ENCODE assay signal across 9 cellular contexts in the genomic region with DNA sequence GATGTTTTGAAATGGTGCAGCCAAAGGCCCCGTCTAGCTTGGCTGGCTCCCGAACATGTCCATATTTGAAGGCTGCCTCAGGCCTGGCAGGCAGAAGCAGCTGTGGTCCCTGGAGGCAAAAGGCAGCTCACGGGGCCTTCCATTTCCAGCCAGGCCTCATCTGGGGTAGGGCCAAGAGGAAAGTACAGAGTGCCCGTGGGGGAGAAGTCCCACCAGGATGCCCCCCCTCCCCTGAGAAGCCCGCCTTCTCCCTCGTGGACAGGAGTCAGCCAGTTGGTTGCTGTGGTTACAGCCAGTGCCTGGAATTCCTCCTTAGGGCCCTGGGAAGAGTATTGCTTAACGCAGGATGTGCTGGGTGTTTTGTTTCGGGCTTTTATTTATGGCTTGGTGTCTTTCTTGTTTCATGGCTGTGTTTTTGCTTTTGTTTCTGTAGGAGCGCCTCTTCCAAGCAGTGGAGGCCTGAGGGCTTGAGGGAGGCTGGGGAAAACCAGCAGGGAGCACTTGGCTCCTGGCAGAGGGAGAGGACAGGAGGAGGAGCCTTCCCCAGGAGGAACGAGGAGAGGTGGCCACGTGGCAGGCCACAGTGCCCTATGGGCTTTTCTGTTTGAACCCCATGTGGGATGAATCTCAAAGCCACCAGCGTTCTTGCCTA. TPM values are rescaled to one million over a fixed set of nuclear protein-coding genes. Genes with fewer than 3 reads are reported as not detected.
DNase-seq lines count a peak whose midpoint lies in the region; ATAC-seq, FAIRE-seq and TF ChIP-seq lines count a peak whose summit lies in the region.
"Had no signal": no experiment of that assay in that cellular context is flagged by ENCODE, and none has a peak within 500 bp of the region (broad histone marks: within the 10 kb centered on the region; RNA-seq: fewer than 3 reads in every experiment).

No MANE protein-coding gene starts in this region.

- H3K4me1 Mint-ChIP-seq in activated CD8-positive, alpha-beta T cell treated with anti-CD3 and anti-CD28 coated beads, Interleukin-2, amount 10 ng/mL, durations not matched to agents 7 days and 5 days (ENCODE audit: low read depth), result no peaks in the 10 kb centered on the region
- no peaks in the 10 kb centered on the region for H3K4me1 Mint-ChIP-seq in activated CD4-positive, alpha-beta T cell treated with anti-CD3 and anti-CD28 coated beads, Interleukin-2, amount 10 ng/mL, durations not matched to agents 24 days and 14 days
- H3K4me1 Mint-ChIP-seq: IgD-negative memory B cell had no signal

- FAIRE-seq in HepG2 (lab: Jason Lieb, UNC), result no peak

- H3K9me3 Mint-ChIP-seq in activated CD8-positive, alpha-beta T cell treated with anti-CD3 and anti-CD28 coated beads, Interleukin-2, amount 10 ng/mL, durations not matched to agents 7 days and 5 days (ENCODE audit: insufficient read depth), result no peaks in the 10 kb centered on the region
- no peaks in the 10 kb centered on the region for H3K9me3 Mint-ChIP-seq in activated CD4-positive, alpha-beta T cell treated with anti-CD3 and anti-CD28 coated beads, Interleukin-2, amount 10 ng/mL, durations not matched to agents 24 days and 14 days
- H3K9me3 Mint-ChIP-seq: IgD-negative memory B cell had no signal

- POLR2A ChIA-PET in HepG2 (lab: Yijun Ruan, JAX), result interaction anchor here (1.8 to 2.1 kb wide), 2 partner anchors 21 to 39 kb away, joined by 5 to 7 read pairs; no protein-coding TSS in a partner anchor
- POLR2A ChIA-PET in activated CD8-positive, alpha-beta T cell treated with anti-CD3 and anti-CD28 coated beads, Interleukin-2, amount 10 ng/mL, durations not matched to agents 7 days and 5 days (lab: Charles Lee), result no interaction called here

- CTCF ChIA-PET in HepG2 (lab: Yijun Ruan, JAX; ENCODE audit: low intra/inter-chr PET ratio, low total read pairs), result no interaction called here
- CTCF ChIA-PET in activated CD8-positive, alpha-beta T cell treated with anti-CD3 and anti-CD28 coated beads, Interleukin-2, amount 10 ng/mL, durations not matched to agents 7 days and 5 days (lab: Charles Lee), result interaction anchor here (1.3 kb wide), 1 partner anchor 39 kb away, joined by 3 read pairs; no protein-coding TSS in a partner anchor

- intact Hi-C loops in HepG2 (cut with micrococcal nuclease; ENCODE audit: unreplicated experiment), result no loop called here
- intact Hi-C loops in activated CD4-positive, alpha-beta T cell treated with anti-CD3 and anti-CD28 coated beads, Interleukin-2, amount 10 ng/mL, durations not matched to agents 24 days and 14 days (cut with micrococcal nuclease), result no loop called here

- H3K9me3 ChIP-seq in HepG2 (ENCODE audit: low read length), result no peaks in the 10 kb centered on the region

- BruUV-seq in HepG2 (replicated peaks; lab: Mats Ljungman, UMichigan), result no TSS peak

- peaks cover 47% of the 10 kb centered on the region for H3K4me1 ChIP-seq in HepG2 (ENCODE audit: insufficient read depth, low read length)

- no peak for TF ChIP-seq EP300 in HepG2 (IDR thresholded peaks at IDR 0.05; ENCODE audit: low read depth in 2 of 2, low read length in 2 of 2)
- TF ChIP-seq EP300 in HepG2 (CRISPR knock-in tag; IDR thresholded peaks at IDR 0.05; ENCODE audit: borderline replicate concordance), result no peak

- H3K27ac Mint-ChIP-seq in activated CD8-positive, alpha-beta T cell treated with anti-CD3 and anti-CD28 coated beads, Interleukin-2, amount 10 ng/mL, durations not matched to agents 7 days and 5 days, result no peak overlapping the region
- H3K27ac Mint-ChIP-seq in activated CD4-positive, alpha-beta T cell treated with anti-CD3 and anti-CD28 coated beads, Interleukin-2, amount 10 ng/mL, durations not matched to agents 24 days and 14 days, result no peak overlapping the region

- no peak overlapping the region for H3K4me3 Mint-ChIP-seq in activated CD8-positive, alpha-beta T cell treated with anti-CD3 and anti-CD28 coated beads, Interleukin-2, amount 10 ng/mL, durations not matched to agents 7 days and 5 days
- no peak overlapping the region for H3K4me3 Mint-ChIP-seq in activated CD4-positive, alpha-beta T cell treated with anti-CD3 and anti-CD28 coated beads, Interleukin-2, amount 10 ng/mL, durations not matched to agents 24 days and 14 days
- H3K4me3 Mint-ChIP-seq: IgD-negative memory B cell had no signal

- no peaks in the 10 kb centered on the region for H3K27me3 Mint-ChIP-seq in activated CD8-positive, alpha-beta T cell treated with anti-CD3 and anti-CD28 coated beads, Interleukin-2, amount 10 ng/mL, durations not matched to agents 7 days and 5 days (ENCODE audit: low read depth)
- no peaks in the 10 kb centered on the region for H3K27me3 Mint-ChIP-seq in activated CD4-positive, alpha-beta T cell treated with anti-CD3 and anti-CD28 coated beads, Interleukin-2, amount 10 ng/mL, durations not matched to agents 24 days and 14 days

- no peak overlapping the region for H3K4me3 ChIP-seq in HepG2 (replicated peaks in 1 of 3; ENCODE audit: insufficient read depth in 1 of 3, low read depth in 2 of 3, low read length in 3 of 3)

- no peak for ATAC-seq in HepG2
- no peak for ATAC-seq in activated CD8-positive, alpha-beta T cell treated with anti-CD3 and anti-CD28 coated beads, Interleukin-2, amount 10 ng/mL, durations not matched to agents 7 days and 5 days

- H3K4me2 ChIP-seq in HepG2 (ENCODE audit: low read depth, low read length), result no peak overlapping the region

- TF ChIP-seq CTCF in HepG2 (CRISPR knock-in tag; IDR thresholded peaks at IDR 0.05), result no peak

- H3K36me3 ChIP-seq in HepG2 (replicated peaks in 1 of 2; ENCODE audit: control insufficient read depth in 1 of 2, insufficient read depth in 2 of 2, low read length in 2 of 2), result peaks cover 16 to 42% of the 10 kb centered on the region in 2 experiments; a peak in 4 of 5 replicates

- no peak for TF ChIP-seq POLR2A in HepG2 (IDR thresholded peaks at IDR 0.05; ENCODE audit: insufficient read depth in 1 of 2, low read depth in 2 of 2, low read length in 2 of 2)

- peak overlapping the region; percentile 20; the same call in 1 of the 2 replicates for H3K9ac ChIP-seq in HepG2 (ENCODE audit: insufficient read depth, low read depth, low read length)

- 69% methylated on average over 9 of the region's 12 CpGs for WGBS in HepG2 (ENCODE audit: low lambda C conversion rate)

- no peaks in the 10 kb centered on the region for H3K36me3 Mint-ChIP-seq in activated CD8-positive, alpha-beta T cell treated with anti-CD3 and anti-CD28 coated beads, Interleukin-2, amount 10 ng/mL, durations not matched to agents 7 days and 5 days (ENCODE audit: low read depth)
- H3K36me3 Mint-ChIP-seq in activated CD4-positive, alpha-beta T cell treated with anti-CD3 and anti-CD28 coated beads, Interleukin-2, amount 10 ng/mL, durations not matched to agents 24 days and 14 days (ENCODE audit: low read depth), result no peaks in the 10 kb centered on the region
- H3K36me3 Mint-ChIP-seq: IgD-negative memory B cell had no signal

- DNase-seq in M059J (ENCODE audit: low read depth) (peak; percentile 95), dermis blood vessel endothelial cell (peak; percentile 80), HepG2 (ENCODE audit: low spot score) (no peak), substantia nigra (lab: John Stamatoyannopoulos, UW) (peak in 44 of 49 donors; percentile 37 to 88 (median 68)), LoVo (ENCODE audit: low spot score) (no peak), COLO668 (lab: John Stamatoyannopoulos, UW; ENCODE audit: unreplicated experiment) (no peak)
- DNase-seq in activated CD8-positive, alpha-beta T cell treated with anti-CD3 and anti-CD28 coated beads, Interleukin-2, amount 10 ng/mL, durations not matched to agents 7 days and 5 days, result no peak
- DNase-seq in activated CD4-positive, alpha-beta T cell treated with anti-CD3 and anti-CD28 coated beads, Interleukin-2, amount 10 ng/mL, durations not matched to agents 24 days and 14 days, result no peak

- no peak for TF ChIP-seq RAD21 in HepG2 (CRISPR knock-in tag; IDR thresholded peaks at IDR 0.05)

- no peaks in the 10 kb centered on the region for H3K79me2 ChIP-seq in HepG2 (ENCODE audit: insufficient read depth, low read length)

- H3K27ac ChIP-seq in HepG2 (ENCODE audit: extremely low read length, insufficient read depth, low read length) (peak overlapping the region; percentile 65), substantia nigra (ENCODE audit: low read depth, low read length, poor library complexity, severe bottlenecking) (peak overlapping the region; percentile 98)

- in situ Hi-C loops in HepG2 (cut with HindIII; ENCODE audit: extremely low pct_ligation_motif_present, low pct_unique_long_range_greater_than_20kb), result no loop called here

- H3K27me3 ChIP-seq in HepG2 (ENCODE audit: control insufficient read depth in 1 of 2, insufficient read depth in 2 of 2, low read length in 2 of 2), result no peaks in the 10 kb centered on the region

- no peaks in the 10 kb centered on the region for H4K20me1 ChIP-seq in HepG2 (ENCODE audit: insufficient read depth, low read length)

- no peak overlapping the region for H2AFZ ChIP-seq in HepG2 (ENCODE audit: low read length)

RNA-seq across cellular contexts. Expression of a gene that starts 45.4 kb away (rescaled TPM):
- 12.3 and 22.4 TPM in 2 replicates for total RNA-seq in M059J (2014; rRNA removed; shearing (Covaris generic))
- total RNA-seq in dermis blood vessel endothelial cell (7.0 TPM in 2 replicates), HepG2 (2016; rRNA removed; fragmentation: Illumina TruSeq; extraction: Trizol) (13.4 and 18.7 TPM in 2 replicates)
- total RNA-seq in HepG2 (2016; cell fraction: cytosol; rRNA removed; fragmentation: Illumina TruSeq; extraction: Trizol; ENCODE audit: low read depth), result 1.8 and 1.9 TPM in 2 replicates
- total RNA-seq in HepG2 (2016; cell fraction: insoluble cytoplasmic fraction; rRNA removed; fragmentation: Illumina TruSeq; extraction: Trizol), result 12.3 and 17.7 TPM in 2 replicates
- 7.4 and 7.7 TPM in 2 replicates for total RNA-seq in HepG2 (2016; cell fraction: membrane; rRNA removed; fragmentation: Illumina TruSeq; extraction: Trizol)
- 18.2 and 22.8 TPM in 2 replicates for total RNA-seq in HepG2 (2016; cell fraction: nucleus; rRNA removed; fragmentation: Illumina TruSeq; extraction: Trizol)
- polyA plus RNA-seq in HepG2 (2011; rRNA removed), result 7.2 and 8.1 TPM in 2 replicates
- 6.1 and 6.3 TPM in 2 replicates for polyA plus RNA-seq in HepG2 (2011; cell fraction: cytosol; rRNA removed)
- polyA plus RNA-seq in HepG2 (2011; cell fraction: nucleus; rRNA removed), result 9.2 and 10.1 TPM in 2 replicates
- 4.5 and 6.1 TPM in 2 replicates for polyA plus RNA-seq in HepG2 (2012)
- polyA plus RNA-seq in HepG2 (2016; cell fraction: cytosol; fragmentation: Illumina TruSeq; extraction: Trizol; ENCODE audit: low read depth), result 1.2 and 1.3 TPM in 2 replicates
- polyA plus RNA-seq in HepG2 (2016; cell fraction: insoluble cytoplasmic fraction; fragmentation: Illumina TruSeq; extraction: Trizol; ENCODE audit: low read depth), result 8.1 and 9.2 TPM in 2 replicates
- 2.9 and 3.3 TPM in 2 replicates for polyA plus RNA-seq in HepG2 (2016; cell fraction: membrane; fragmentation: Illumina TruSeq; extraction: Trizol; ENCODE audit: low read depth)
- polyA plus RNA-seq in HepG2 (2016; cell fraction: nucleus; fragmentation: Illumina TruSeq; extraction: Trizol; ENCODE audit: insufficient read depth, low read depth), result 25.5 and 27.0 TPM in 2 replicates
- 22.4 and 23.3 TPM in 2 replicates for polyA minus RNA-seq in HepG2 (2011; rRNA and poly(A)+ RNA removed; ENCODE audit: low replicate concordance)
- polyA minus RNA-seq in HepG2 (2011; cell fraction: cytosol; rRNA and poly(A)+ RNA removed), result 9.6 TPM in 2 replicates
- polyA minus RNA-seq in HepG2 (2011; cell fraction: nucleus; rRNA and poly(A)+ RNA removed), result 9.7 and 10.7 TPM in 2 replicates
- not detected for total RNA-seq in activated CD8-positive, alpha-beta T cell treated with anti-CD3 and anti-CD28 coated beads, Interleukin-2, amount 10 ng/mL, durations not matched to agents 7 days and 5 days
- 0.36 and 0.63 TPM in 2 replicates for total RNA-seq in activated CD4-positive, alpha-beta T cell treated with anti-CD3 and anti-CD28 coated beads, Interleukin-2, amount 10 ng/mL, durations not matched to agents 24 days and 14 days
- polyA plus RNA-seq: IgD-negative memory B cell had no signal

Comparison
In these comparisons a context has a peak if more than half of its experiments do, and no peak if none do; other contexts are left out.
1. DNase-seq: peak in M059J (single experiment), dermis blood vessel endothelial cell (single experiment) and substantia nigra (44 of 49); none in HepG2 (single experiment), activated CD8-positive, alpha-beta T cell treated with anti-CD3 and anti-CD28 coated beads, Interleukin-2, amount 10 ng/mL, durations not matched to agents 7 days and 5 days (single experiment), activated CD4-positive, alpha-beta T cell treated with anti-CD3 and anti-CD28 coated beads, Interleukin-2, amount 10 ng/mL, durations not matched to agents 24 days and 14 days (single experiment), LoVo (single experiment) and COLO668 (single experiment).